In the genomic region with DNA sequence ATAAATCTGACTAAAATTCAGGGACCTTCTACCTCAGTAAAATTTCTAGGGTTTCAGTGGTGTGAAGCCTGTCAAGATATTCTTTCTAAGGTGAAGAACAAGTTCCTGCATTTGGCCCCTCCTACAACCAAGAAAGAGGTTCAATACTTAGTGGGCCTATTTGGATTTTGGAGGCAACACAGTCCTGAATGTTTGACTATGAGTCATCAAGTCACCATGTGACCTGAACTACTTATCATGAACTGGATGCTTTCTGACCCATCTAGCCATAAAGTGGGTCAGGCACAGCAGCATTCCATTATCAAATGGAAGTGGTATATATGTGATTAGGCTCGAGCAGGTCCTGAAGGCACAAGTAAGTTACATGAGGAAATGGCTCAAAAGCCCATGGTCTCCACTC, we compare ENCODE assay signal across 23 cellular contexts.
DNase-seq lines count a peak whose midpoint lies in the region; ATAC-seq and TF ChIP-seq lines count a peak whose summit lies in the region.
"Had no signal": no experiment of that assay in that cellular context is flagged by ENCODE, and none has a peak within 500 bp of the region (broad histone marks: within the 10 kb centered on the region; RNA-seq: fewer than 3 reads in every experiment).

No MANE protein-coding gene starts in this region.

- H3K9ac ChIP-seq in IMR-90 (ENCODE audit: low read depth, low read length): no peak overlapping the region
- no peak overlapping the region for H3K9ac ChIP-seq in endodermal cell (ENCODE audit: extremely low read depth, low read length, poor library complexity, severe bottlenecking)

- H4K8ac ChIP-seq in IMR-90 (ENCODE audit: low read depth in 2 of 2, low read length in 2 of 2): no peak overlapping the region

- BruUV-seq in IMR-90 (replicated peaks; lab: Mats Ljungman, UMichigan): no TSS peak

- CTCF ChIA-PET in IMR-90 (lab: Yijun Ruan, JAX): no interaction called here

- ATAC-seq in IMR-90 (ENCODE audit: low read depth) (0 out of 2 replicates have a peak, but pooled peaks have one; percentile 29), HG02973 (IDR thresholded peaks at IDR 0.05; ENCODE audit: unreplicated experiment) (no peak)
- ATAC-seq: PC-3 had no signal

- no peak overlapping the region for H3K27ac ChIP-seq in IMR-90 (ENCODE audit: insufficient read depth, low read length)
- H3K27ac ChIP-seq in endodermal cell (ENCODE audit: low read depth, low read length): no peak overlapping the region
- H3K27ac ChIP-seq: SK-N-MC had no signal

- H2AK5ac ChIP-seq in IMR-90 (ENCODE audit: low read depth, low read length): no peak overlapping the region

- dilution Hi-C loops in IMR-90 (cut with HindIII; ENCODE audit: low sequenced_read_pairs, unreplicated experiment): no loop called here

- H2BK15ac ChIP-seq in IMR-90 (ENCODE audit: low read depth, low read length): no peak overlapping the region

- H3K4me2 ChIP-seq in IMR-90 (ENCODE audit: low read depth, low read length): no peak overlapping the region

- no peak for TF ChIP-seq POLR2A in IMR-90 (IDR thresholded peaks at IDR 0.05; ENCODE audit: low read depth, low read length)

- H2BK120ac ChIP-seq in IMR-90 (ENCODE audit: low read depth, low read length): no peak overlapping the region

- H3K36me3 ChIP-seq in IMR-90 (ENCODE audit: control insufficient read depth, insufficient read depth, low read length): no peaks in the 10 kb centered on the region
- no peaks in the 10 kb centered on the region for H3K36me3 ChIP-seq in endodermal cell (ENCODE audit: control insufficient read depth, insufficient read depth, low read length)

- no peaks in the 10 kb centered on the region for H4K20me1 ChIP-seq in IMR-90 (ENCODE audit: insufficient read depth, low read length)

- H2AFZ ChIP-seq in IMR-90 (replicated peaks; ENCODE audit: low read length, poor library complexity): no peak overlapping the region

- no peaks in the 10 kb centered on the region for H3K36me3 Mint-ChIP-seq in endodermal cell (ENCODE audit: low read depth)
- no peaks in the 10 kb centered on the region for H3K36me3 Mint-ChIP-seq in activated CD4-positive, alpha-beta T cell treated with anti-CD3 and anti-CD28 coated beads, Interleukin-2, amount 10 ng/mL, durations not matched to agents 24 days and 14 days (ENCODE audit: low read depth)

- H3K18ac ChIP-seq in IMR-90 (ENCODE audit: low read depth, low read length): no peak overlapping the region

- peaks cover 3% of the 10 kb centered on the region for H3K27me3 Mint-ChIP-seq in endodermal cell (ENCODE audit: insufficient read depth)
- no peaks in the 10 kb centered on the region for H3K27me3 Mint-ChIP-seq in activated CD4-positive, alpha-beta T cell treated with anti-CD3 and anti-CD28 coated beads, Interleukin-2, amount 10 ng/mL, durations not matched to agents 24 days and 14 days
- H3K27me3 Mint-ChIP-seq: CD4-positive, alpha-beta T cell; IgD-negative memory B cell had no signal

- TF ChIP-seq RAD21 in IMR-90 (IDR thresholded peaks at IDR 0.05; ENCODE audit: low read length): no peak

- H2AK9ac ChIP-seq in IMR-90 (replicated peaks; ENCODE audit: low read depth, low read length, poor library complexity): no peak overlapping the region

- no peaks in the 10 kb centered on the region for H3K79me1 ChIP-seq in IMR-90 (ENCODE audit: low read depth in 1 of 2, low read length in 2 of 2)

- H3K4ac ChIP-seq in IMR-90 (ENCODE audit: low read depth, low read length): no peak overlapping the region

- no peak for TF ChIP-seq CTCF in IMR-90 (conservative IDR thresholded peaks at IDR 0.05; ENCODE audit: low read depth, low read length)
- no peak for TF ChIP-seq CTCF in endodermal cell (conservative IDR thresholded peaks at IDR 0.05)

- H3K9me3 Mint-ChIP-seq in endodermal cell: peaks cover 2% of the 10 kb centered on the region
- peaks cover 3% of the 10 kb centered on the region for H3K9me3 Mint-ChIP-seq in activated CD4-positive, alpha-beta T cell treated with anti-CD3 and anti-CD28 coated beads, Interleukin-2, amount 10 ng/mL, durations not matched to agents 24 days and 14 days

- no peak overlapping the region for H3K4me3 Mint-ChIP-seq in endodermal cell
- no peak overlapping the region for H3K4me3 Mint-ChIP-seq in activated CD4-positive, alpha-beta T cell treated with anti-CD3 and anti-CD28 coated beads, Interleukin-2, amount 10 ng/mL, durations not matched to agents 24 days and 14 days
- H3K4me3 Mint-ChIP-seq: CD4-positive, alpha-beta T cell; H9; IgD-negative memory B cell had no signal

- H4K91ac ChIP-seq in IMR-90 (ENCODE audit: insufficient read depth, low read depth, low read length): no peak overlapping the region

- no peaks in the 10 kb centered on the region for H3K4me1 ChIP-seq in IMR-90 (ENCODE audit: control insufficient read depth, insufficient read depth, low read length)
- no peaks in the 10 kb centered on the region for H3K4me1 ChIP-seq in endodermal cell (ENCODE audit: control insufficient read depth, insufficient read depth, low read length)

- WGBS in IMR-90 (ENCODE audit: extremely low coverage in 2 of 2, insufficient read length in 1 of 2), 2 experiments: no CpG with 5 or more reads among the region's 1 CpG
- 91% methylated on average over 1 of the region's 1 CpG; no CpG with 5 or more reads in 1 of the 2 experiments for WGBS in endodermal cell (ENCODE audit: insufficient coverage in 1 of 2, insufficient read length in 1 of 2), 2 experiments

- H3K9me3 ChIP-seq in IMR-90 (ENCODE audit: control insufficient read depth, insufficient read depth, low read length): peaks cover 2% of the 10 kb centered on the region; the same call in 1 of the 2 replicates
- H3K9me3 ChIP-seq in endodermal cell (ENCODE audit: control insufficient read depth, low read length): no peaks in the 10 kb centered on the region

- in situ Hi-C loops in IMR-90 (cut with MboI; ENCODE audit: low sequenced_read_pairs): no loop called here

- POLR2A ChIA-PET in IMR-90 (lab: Charles Lee; ENCODE audit: unreplicated experiment): no interaction called here

- no peak overlapping the region for H3K14ac ChIP-seq in IMR-90 (replicated peaks; ENCODE audit: low read depth, low read length)

- H3K4me3 ChIP-seq in IMR-90 (ENCODE audit: insufficient read depth, low read depth, low read length) (no peak overlapping the region), endodermal cell (ENCODE audit: low read length) (no peak overlapping the region)
- H3K4me3 ChIP-seq: SK-N-MC had no signal

- intact Hi-C loops in IMR-90 (cut with micrococcal nuclease): no loop called here
- intact Hi-C loops in activated CD4-positive, alpha-beta T cell treated with anti-CD3 and anti-CD28 coated beads, Interleukin-2, amount 10 ng/mL, durations not matched to agents 24 days and 14 days (cut with micrococcal nuclease): no loop called here

- no peaks in the 10 kb centered on the region for H3K4me1 Mint-ChIP-seq in endodermal cell
- no peaks in the 10 kb centered on the region for H3K4me1 Mint-ChIP-seq in activated CD4-positive, alpha-beta T cell treated with anti-CD3 and anti-CD28 coated beads, Interleukin-2, amount 10 ng/mL, durations not matched to agents 24 days and 14 days
- H3K4me1 Mint-ChIP-seq: H9, IgD-negative memory B cell had no signal

- H4K5ac ChIP-seq in IMR-90 (ENCODE audit: low read depth, low read length): no peak overlapping the region

- H2BK5ac ChIP-seq in IMR-90 (ENCODE audit: low read depth, low read length, poor library complexity, severe bottlenecking): no peak overlapping the region

- H3K27ac Mint-ChIP-seq in endodermal cell: no peak overlapping the region
- H3K27ac Mint-ChIP-seq in activated CD4-positive, alpha-beta T cell treated with anti-CD3 and anti-CD28 coated beads, Interleukin-2, amount 10 ng/mL, durations not matched to agents 24 days and 14 days: no peak overlapping the region
- H3K27ac Mint-ChIP-seq: CD4-positive, alpha-beta T cell; H9; IgD-negative memory B cell had no signal

- H3K9me1 ChIP-seq in IMR-90 (ENCODE audit: insufficient read depth, low read length): no peaks in the 10 kb centered on the region

- no peaks in the 10 kb centered on the region for H3K27me3 ChIP-seq in IMR-90 (ENCODE audit: control insufficient read depth, insufficient read depth, low read length)
- H3K27me3 ChIP-seq in endodermal cell (ENCODE audit: control insufficient read depth, insufficient read depth, low read length, poor library complexity, severe bottlenecking): no peaks in the 10 kb centered on the region

- H2BK20ac ChIP-seq in IMR-90 (ENCODE audit: low read depth, low read length): no peak overlapping the region

- DNase-seq in EH (ENCODE audit: low read depth) (peak; percentile 32), IMR-90 (peak; percentile 23), endodermal cell (peak; percentile 10), kidney tubule cell (ENCODE audit: low spot score) (peak; percentile 27), NCI-H2029 treated with DMSO at 0.1 percent for 48 hours (lab: John Stamatoyannopoulos, UW) (no peak), SK-N-DZ (ENCODE audit: low spot score) (no peak)
- no peak for DNase-seq in activated CD4-positive, alpha-beta T cell treated with anti-CD3 and anti-CD28 coated beads, Interleukin-2, amount 10 ng/mL, durations not matched to agents 24 days and 14 days
- DNase-seq: CD4-positive, alpha-beta T cell; COR-L47; DMS 273 treated with DMSO at 0.1 percent for 48 hours; DMS79 treated with DMSO at 0.1 percent for 48 hours; H9; Karpas-422; NCI-H1694 treated with DMSO at 0.1 percent for 48 hours; NCI-H446 treated with DMSO at 0.1 percent for 48 hours; NCI-H526 treated with DMSO at 0.1 percent for 48 hours; PC-3; RPMI8226; SHP77; SW 1271 had no signal

- H3K23ac ChIP-seq in IMR-90 (ENCODE audit: low read depth, low read length): no peak overlapping the region

- no peak overlapping the region for H3K56ac ChIP-seq in IMR-90 (ENCODE audit: extremely low read depth, insufficient read depth, low read length)

TF ChIP-seq in IMR-90, 13 proteins besides CTCF, POLR2A, EP300 and RAD21 (continues in another document):
- TF ChIP-seq MAZ (IDR thresholded peaks at IDR 0.05; ENCODE audit: borderline replicate concordance, low read depth, low read length) (no peak), RCOR1 (IDR thresholded peaks at IDR 0.05; ENCODE audit: insufficient replicate concordance, low read length) (no peak), BHLHE40 (IDR thresholded peaks at IDR 0.05; ENCODE audit: low read depth, low read length) (no peak), NFE2L2 (IDR thresholded peaks at IDR 0.05; ENCODE audit: low read depth, low read length) (no peak), RFX5 (IDR thresholded peaks at IDR 0.05; ENCODE audit: low read depth, low read length) (no peak), MXI1 (IDR thresholded peaks at IDR 0.05; ENCODE audit: borderline replicate concordance, low read depth, low read length) (no peak), CEBPB (IDR thresholded peaks at IDR 0.05; ENCODE audit: low read depth, low read length) (no peak), MAFK (IDR thresholded peaks at IDR 0.05; ENCODE audit: low read depth, low read length) (no peak), SMC3 (IDR thresholded peaks at IDR 0.05; ENCODE audit: low read depth, low read length) (no peak), FOS (IDR thresholded peaks at IDR 0.05; ENCODE audit: low read depth, low read length) (0 out of 2 replicates have a peak, but pooled peaks have one; percentile 17)

Comparison
In these comparisons a context has a peak if more than half of its experiments do, and no peak if none do; other contexts are left out.
1. DNase-seq: peak in EH (single experiment), IMR-90 (single experiment), endodermal cell (single experiment) and kidney tubule cell (single experiment); none in NCI-H2029 treated with DMSO at 0.1 percent for 48 hours (single experiment), activated CD4-positive, alpha-beta T cell treated with anti-CD3 and anti-CD28 coated beads, Interleukin-2, amount 10 ng/mL, durations not matched to agents 24 days and 14 days (single experiment) and SK-N-DZ (single experiment).